In genomic region chr4:8534129-8534528, GRCh38 we compare ENCODE assay signal across 8 cellular contexts. TPM values are rescaled to one million over a fixed set of nuclear protein-coding genes. Genes with fewer than 3 reads are reported as not detected.
DNase-seq lines count a peak whose midpoint lies in the region; ATAC-seq and TF ChIP-seq lines count a peak whose summit lies in the region.

No MANE protein-coding gene starts in this region.

- H3K79me2 ChIP-seq in fibroblast of lung (ENCODE audit: control insufficient read depth, insufficient read depth, low read length), result no peaks in the 10 kb centered on the region

- DNase-seq in ELF-1 (ENCODE audit: low read depth, low spot score) (peak; percentile 96), fibroblast of lung (ENCODE audit: low read depth in 2 of 2) (peak; percentile 15 to 58), stomach (peak; percentile 67), RKO (ENCODE audit: low spot score) (no peak)
- no peak for DNase-seq in NK-92 treated with Interleukin-12 subunit alpha and Interleukin-12 subunit beta, amount 100 ng/mL, for 24 hours (lab: John Stamatoyannopoulos, UW)
- DNase-seq in stimulated activated naive CD4-positive, alpha-beta T cell treated with Interleukin-2 at 50 U/mL for 16 hours (lab: John Stamatoyannopoulos, UW), result no peak

- H4K20me1 ChIP-seq in fibroblast of lung (ENCODE audit: control insufficient read depth, extremely low read depth, insufficient read depth, low read length), result no peaks in the 10 kb centered on the region

- 46% methylated on average over 4 of the region's 4 CpGs for WGBS in HUES64
- 9 to 17% (median 11%) methylated on average over 4 of the region's 4 CpGs for WGBS in stomach, 5 donors

- ATAC-seq in GM21528 (IDR thresholded peaks at IDR 0.05; ENCODE audit: low FRiP score, unreplicated experiment), result peak; percentile 77

- no peak for TF ChIP-seq CTCF in fibroblast of lung (conservative IDR thresholded peaks at IDR 0.05 in 1 of 2, IDR thresholded peaks at IDR 0.05 in 1 of 2; ENCODE audit: low read depth in 1 of 2, low read length in 2 of 2)
- TF ChIP-seq CTCF in stomach (IDR thresholded peaks at IDR 0.05), result no peak

- H3K27me3 ChIP-seq in HUES64 (ENCODE audit: insufficient read depth, low read length) (no peaks in the 10 kb centered on the region), fibroblast of lung (ENCODE audit: control insufficient read depth, insufficient read depth, low read length) (no peaks in the 10 kb centered on the region), stomach (no peaks in the 10 kb centered on the region)

- H3K36me3 ChIP-seq in HUES64 (ENCODE audit: insufficient read depth, low read length) (no peaks in the 10 kb centered on the region), fibroblast of lung (ENCODE audit: control insufficient read depth, insufficient read depth, low read length) (no peaks in the 10 kb centered on the region), stomach (no peaks in the 10 kb centered on the region)

- TF ChIP-seq EP300 in stomach (IDR thresholded peaks at IDR 0.05), result no peak

- H2AFZ ChIP-seq in fibroblast of lung (ENCODE audit: low read length), result no peak overlapping the region

- intact Hi-C loops in stomach (cut with DNase I; ENCODE audit: low total_unique reads), result no loop called here

- TF ChIP-seq POLR2A in stomach (IDR thresholded peaks at IDR 0.05), result no peak

- H3K4me3 ChIP-seq in HUES64 (ENCODE audit: low read length), result peak overlapping the region; percentile 25; the same call in 1 of the 2 replicates
- no peak overlapping the region for H3K4me3 ChIP-seq in fibroblast of lung (replicated peaks in 1 of 4; ENCODE audit: control extremely low read depth in 1 of 4, insufficient read depth in 1 of 4, low read depth in 3 of 4, low read length in 4 of 4)
- peak overlapping the region in 2 of 4 donors; percentile 19 to 25 for H3K4me3 ChIP-seq in stomach

- no peak overlapping the region for H3K4me2 ChIP-seq in fibroblast of lung (ENCODE audit: extremely low read depth, insufficient read depth, low read length)

- H3K27ac ChIP-seq in HUES64 (ENCODE audit: low read depth, low read length) (peak overlapping the region; percentile 84), fibroblast of lung (ENCODE audit: insufficient read depth, low read length) (no peak overlapping the region), stomach (peak overlapping the region; percentile 79 to 93 (median 84))

- H3K9me3 ChIP-seq in HUES64 (ENCODE audit: insufficient read depth, low read depth, low read length) (0 out of 2 replicates have a peak, but pooled peaks cover 6% of the 10 kb centered on the region), fibroblast of lung (ENCODE audit: control insufficient read depth, insufficient read depth, low read depth, low read length) (no peaks in the 10 kb centered on the region), stomach (no peaks in the 10 kb centered on the region)

- peak overlapping the region; percentile 65 for H3K9ac ChIP-seq in HUES64 (ENCODE audit: low read depth, low read length)
- no peak overlapping the region for H3K9ac ChIP-seq in fibroblast of lung (ENCODE audit: insufficient read depth, low read length)

- H3K4me1 ChIP-seq in HUES64 (ENCODE audit: insufficient read depth, low read length), result peaks cover 22% of the 10 kb centered on the region
- peaks cover 7% of the 10 kb centered on the region for H3K4me1 ChIP-seq in fibroblast of lung (ENCODE audit: control insufficient read depth, extremely low read depth, insufficient read depth, low read length)
- H3K4me1 ChIP-seq in stomach, result peaks cover 18 to 47% (median 41%) of the 10 kb centered on the region in 4 donors

RNA-seq across cellular contexts. Expression of gene GPR78, which starts 46.1 kb away (rescaled TPM):
- 0.35 TPM for polyA plus RNA-seq in HUES64 (2013, experiment 1 of 2)
- 0.70 TPM for polyA plus RNA-seq in HUES64 (2013, experiment 2 of 2)
- total RNA-seq in fibroblast of lung (0.33 and 1.0 TPM in 2 replicates), stomach (under 1 TPM in 1 of 5 donors, not detected in 4; 0.55 TPM)
- polyA plus RNA-seq in fibroblast of lung (0.20 TPM in 1 of 2 replicates, not detected in the other), stomach (1 to 10 TPM in 1 of 3 donors, under 1 TPM in 1, not detected in 1; 0.31 to 2.3 TPM)
- polyA plus RNA-seq in fibroblast of lung (2012), result 0.34 TPM in 1 of 2 replicates, not detected in the other
- polyA minus RNA-seq in fibroblast of lung (ENCODE audit: low replicate concordance), result 0.98 TPM in 1 of 2 replicates, not detected in the other

RNA-seq across cellular contexts. Expression of gene CPZ, which starts 58.4 kb away (rescaled TPM):
- 9.1 TPM for polyA plus RNA-seq in HUES64 (2013, experiment 1 of 2)
- polyA plus RNA-seq in HUES64 (2013, experiment 2 of 2), result 9.4 TPM
- total RNA-seq in fibroblast of lung (7.1 and 20.8 TPM in 2 replicates), stomach (10 to 100 TPM in 1 of 5 donors, 1 to 10 TPM in 2, not detected in 2; 2.3 to 13.2 (median 4.3) TPM)
- polyA plus RNA-seq in fibroblast of lung (1.0 and 24.4 TPM in 2 replicates), stomach (1 to 10 TPM in 1 of 3 donors, under 1 TPM in 2; 0.25 to 7.5 (median 0.92) TPM)
- polyA plus RNA-seq in fibroblast of lung (2012), result 1.6 and 33.2 TPM in 2 replicates
- 2.0 and 20.7 TPM in 2 replicates for polyA minus RNA-seq in fibroblast of lung (ENCODE audit: low replicate concordance)

Comparison
In these comparisons a context has a peak if more than half of its experiments do, and no peak if none do; other contexts are left out.
1. DNase-seq: peak in ELF-1 (single experiment), fibroblast of lung (2 of 2) and stomach (single experiment); none in NK-92 treated with Interleukin-12 subunit alpha and Interleukin-12 subunit beta, amount 100 ng/mL, for 24 hours (single experiment), stimulated activated naive CD4-positive, alpha-beta T cell treated with Interleukin-2 at 50 U/mL for 16 hours (single experiment) and RKO (single experiment).